In genomic region chr3:124928333-124929202, GRCh38 we compare ENCODE assay signal across 8 cellular contexts. TPM values are rescaled to one million over a fixed set of nuclear protein-coding genes. Genes with fewer than 3 reads are reported as not detected.
DNase-seq lines count a peak whose midpoint lies in the region; ATAC-seq and TF ChIP-seq lines count a peak whose summit lies in the region.

No MANE protein-coding gene starts in this region.

- no peaks in the 10 kb centered on the region for H4K20me1 ChIP-seq in neural cell (ENCODE audit: insufficient read depth)

- intact Hi-C loops in esophagus squamous epithelium (cut with DNase I), result loop anchor here (5.0 kb wide), 1 partner anchor 654 kb away; no protein-coding TSS in a partner anchor

- peak; percentile 96 for TF ChIP-seq CTCF in C4-2B (conservative IDR thresholded peaks at IDR 0.05)
- peak; percentile 71 for TF ChIP-seq CTCF in HFF-Myc (IDR thresholded peaks at IDR 0.05; ENCODE audit: low read depth, low read length, missing control alignments)
- TF ChIP-seq CTCF in esophagus squamous epithelium (IDR thresholded peaks at IDR 0.05), result peak; percentile 34 to 80 (median 75)
- peak; percentile 46 for TF ChIP-seq CTCF in neural cell (IDR thresholded peaks at IDR 0.05; ENCODE audit: poor library complexity, severe bottlenecking)

- H3K4me1 ChIP-seq in NT2/D1 (ENCODE audit: insufficient read depth, insufficient read length) (no peaks in the 10 kb centered on the region), esophagus squamous epithelium (no peaks in the 10 kb centered on the region)

- no peak overlapping the region for H3K4me2 ChIP-seq in neural cell (ENCODE audit: low read length)

- H3K4me3 ChIP-seq in HFF-Myc (replicated peaks; ENCODE audit: low read depth, low read length) (no peak overlapping the region), NT2/D1 (ENCODE audit: insufficient read length, low read depth) (no peak overlapping the region), esophagus squamous epithelium (no peak overlapping the region), neural cell (ENCODE audit: low read length) (no peak overlapping the region)

- TF ChIP-seq RAD21 in neural cell (conservative IDR thresholded peaks at IDR 0.05), result peak; percentile 38

- no peak overlapping the region for H3K9ac ChIP-seq in NT2/D1 (ENCODE audit: insufficient read length, low read depth)
- no peak overlapping the region for H3K9ac ChIP-seq in neural cell (ENCODE audit: low read length)

- H3K9me3 ChIP-seq in NT2/D1 (ENCODE audit: insufficient read depth, low read length) (no peaks in the 10 kb centered on the region), esophagus squamous epithelium (no peaks in the 10 kb centered on the region), neural cell (ENCODE audit: low read length) (no peaks in the 10 kb centered on the region)

- H3F3A ChIP-seq in neural cell (ENCODE audit: insufficient read depth, low read length, poor library complexity, severe bottlenecking), result no peaks in the 10 kb centered on the region

- H3K27ac ChIP-seq in C4-2B (no peak overlapping the region), esophagus squamous epithelium (no peak overlapping the region), neural cell (ENCODE audit: low read length) (no peak overlapping the region)

- H3K27me3 ChIP-seq in NT2/D1 (ENCODE audit: insufficient read depth, insufficient read length), result no peaks in the 10 kb centered on the region
- H3K27me3 ChIP-seq in esophagus squamous epithelium, result no peaks in the 10 kb centered on the region
- no peaks in the 10 kb centered on the region for H3K27me3 ChIP-seq in neural cell (ENCODE audit: insufficient read depth, low read depth, low read length)

- ATAC-seq in HG02571 (IDR thresholded peaks at IDR 0.05; ENCODE audit: unreplicated experiment), result no peak

- WGBS in esophagus squamous epithelium, 2 donors, result 29 to 31% methylated on average over 4 of the region's 4 CpGs

- no peak overlapping the region for H2AFZ ChIP-seq in neural cell (ENCODE audit: low read depth, low read length)

- H3K36me3 ChIP-seq in NT2/D1 (ENCODE audit: insufficient read depth, insufficient read length, low read length), result no peaks in the 10 kb centered on the region
- H3K36me3 ChIP-seq in esophagus squamous epithelium, result no peaks in the 10 kb centered on the region
- H3K36me3 ChIP-seq in neural cell (ENCODE audit: insufficient read depth, low read length), result no peaks in the 10 kb centered on the region

- TF ChIP-seq EP300 in neural cell (conservative IDR thresholded peaks at IDR 0.05; ENCODE audit: poor library complexity, severe bottlenecking), result no peak

- no peak for TF ChIP-seq POLR2A in esophagus squamous epithelium (IDR thresholded peaks at IDR 0.05)

- H3K79me2 ChIP-seq in neural cell (replicated peaks; ENCODE audit: insufficient read depth, low read length), result no peaks in the 10 kb centered on the region

- DNase-seq in HFF-Myc (ENCODE audit: extremely low read depth, low read depth) (peak; percentile 61), NT2/D1 (ENCODE audit: low read depth, low spot score) (peak; percentile 52), esophagus squamous epithelium (lab: John Stamatoyannopoulos, UW) (no peak), superior temporal gyrus (ENCODE audit: extremely low spot score) (peak; percentile 82)
- peak; percentile 53 for DNase-seq in activated CD8-positive, alpha-beta memory T cell treated with anti-CD3 and anti-CD28 coated beads, Interleukin-2, amount 50 U/mL, for 4 hours

- no peaks in the 10 kb centered on the region for H3K9me2 ChIP-seq in neural cell (ENCODE audit: insufficient read depth, low read length)

TF ChIP-seq in neural cell, 6 proteins besides CTCF, POLR2A, EP300 and RAD21:
- TF ChIP-seq SMC3 (conservative IDR thresholded peaks at IDR 0.05; ENCODE audit: poor library complexity) (peak; percentile 45), MXI1 (conservative IDR thresholded peaks at IDR 0.05; ENCODE audit: poor library complexity, severe bottlenecking) (no peak), TAF1 (IDR thresholded peaks at IDR 0.05; ENCODE audit: low read depth) (no peak), POLR2AphosphoS5 (IDR thresholded peaks at IDR 0.05) (no peak), EZH2 (IDR thresholded peaks at IDR 0.05; ENCODE audit: borderline replicate concordance, insufficient read depth, low read length, poor library complexity, severe bottlenecking) (no peak)
- TF ChIP-seq, protein P1, sequence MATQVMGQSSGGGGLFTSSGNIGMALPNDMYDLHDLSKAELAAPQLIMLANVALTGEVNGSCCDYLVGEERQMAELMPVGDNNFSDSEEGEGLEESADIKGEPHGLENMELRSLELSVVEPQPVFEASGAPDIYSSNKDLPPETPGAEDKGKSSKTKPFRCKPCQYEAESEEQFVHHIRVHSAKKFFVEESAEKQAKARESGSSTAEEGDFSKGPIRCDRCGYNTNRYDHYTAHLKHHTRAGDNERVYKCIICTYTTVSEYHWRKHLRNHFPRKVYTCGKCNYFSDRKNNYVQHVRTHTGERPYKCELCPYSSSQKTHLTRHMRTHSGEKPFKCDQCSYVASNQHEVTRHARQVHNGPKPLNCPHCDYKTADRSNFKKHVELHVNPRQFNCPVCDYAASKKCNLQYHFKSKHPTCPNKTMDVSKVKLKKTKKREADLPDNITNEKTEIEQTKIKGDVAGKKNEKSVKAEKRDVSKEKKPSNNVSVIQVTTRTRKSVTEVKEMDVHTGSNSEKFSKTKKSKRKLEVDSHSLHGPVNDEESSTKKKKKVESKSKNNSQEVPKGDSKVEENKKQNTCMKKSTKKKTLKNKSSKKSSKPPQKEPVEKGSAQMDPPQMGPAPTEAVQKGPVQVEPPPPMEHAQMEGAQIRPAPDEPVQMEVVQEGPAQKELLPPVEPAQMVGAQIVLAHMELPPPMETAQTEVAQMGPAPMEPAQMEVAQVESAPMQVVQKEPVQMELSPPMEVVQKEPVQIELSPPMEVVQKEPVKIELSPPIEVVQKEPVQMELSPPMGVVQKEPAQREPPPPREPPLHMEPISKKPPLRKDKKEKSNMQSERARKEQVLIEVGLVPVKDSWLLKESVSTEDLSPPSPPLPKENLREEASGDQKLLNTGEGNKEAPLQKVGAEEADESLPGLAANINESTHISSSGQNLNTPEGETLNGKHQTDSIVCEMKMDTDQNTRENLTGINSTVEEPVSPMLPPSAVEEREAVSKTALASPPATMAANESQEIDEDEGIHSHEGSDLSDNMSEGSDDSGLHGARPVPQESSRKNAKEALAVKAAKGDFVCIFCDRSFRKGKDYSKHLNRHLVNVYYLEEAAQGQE (IDR thresholded peaks at IDR 0.05; ENCODE audit: borderline replicate concordance), result no peak

RNA-seq across cellular contexts. Expression of gene MUC13, which starts 6.0 kb away (rescaled TPM):
- total RNA-seq in esophagus squamous epithelium, result under 1 TPM in 1 of 4 donors, not detected in 3; 0.19 TPM
- polyA plus RNA-seq in neural cell, result not detected in 2 replicates
- not detected in 2 replicates for polyA minus RNA-seq in neural cell

RNA-seq across cellular contexts. Expression of gene ITGB5, which starts 41.4 kb away (rescaled TPM):
- total RNA-seq in esophagus squamous epithelium, result 100 to 1,000 TPM in 1 of 4 donors, 10 to 100 TPM in 3; 68.4 to 114 (median 79.7) TPM
- polyA plus RNA-seq in neural cell, result 0.48 and 1.2 TPM in 2 replicates
- polyA minus RNA-seq in neural cell, result 3.1 and 5.8 TPM in 2 replicates

Comparison
In these comparisons a context has a peak if more than half of its experiments do, and no peak if none do; other contexts are left out.
1. CTCF ChIP-seq: peak in every context shown above with its lines; median percentile 96 in C4-2B; 75 in esophagus squamous epithelium; 71 in HFF-Myc; 46 in neural cell.